Comparison of ENCODE assay signal across 14 cellular contexts in genomic region chr4:121648518-121648917, GRCh38.
"Had no signal": no experiment of that assay in that cellular context is flagged by ENCODE, and none has a peak within 500 bp of the region (broad histone marks: within the 10 kb centered on the region; RNA-seq: fewer than 3 reads in every experiment).

No MANE protein-coding gene starts in this region.

- H3K36me3 ChIP-seq: neural progenitor cell, pancreas, transverse colon had no signal

- H3K4me1 ChIP-seq: neural progenitor cell, pancreas, transverse colon had no signal

- H3K36me3 Mint-ChIP-seq: activated naive CD8-positive, alpha-beta T cell treated with anti-CD3 and anti-CD28 coated beads for 36 hours; neural progenitor cell; stimulated activated memory B cell treated with anti-CD40 and anti-IgM and Interleukin-4, amounts not matched to agents 10 μg/mL and 1 μg/mL and 100 μg/mL, for 72 hours; T-cell had no signal

- ATAC-seq: activated CD8-positive, alpha-beta T cell treated with anti-CD3 and anti-CD28 coated beads for 36 hours; activated T-cell treated with anti-CD3 and anti-CD28 coated beads, Interleukin-2, amount 50 U/mL, for 72 hours; pancreas; stimulated activated memory B cell treated with anti-CD40 and anti-IgM and Interleukin-4, amounts not matched to agents 10 μg/mL and 1 μg/mL and 100 μg/mL, for 72 hours; T-cell had no signal

- H3K9me3 Mint-ChIP-seq: activated CD8-positive, alpha-beta T cell treated with anti-CD3 and anti-CD28 coated beads for 36 hours; activated naive CD8-positive, alpha-beta T cell treated with anti-CD3 and anti-CD28 coated beads for 36 hours; activated T-cell treated with anti-CD3 and anti-CD28 coated beads, Interleukin-2, amount 50 U/mL, for 72 hours; neural progenitor cell; T-cell had no signal

- H3K4me1 Mint-ChIP-seq: activated naive CD8-positive, alpha-beta T cell treated with anti-CD3 and anti-CD28 coated beads for 36 hours; neural progenitor cell; stimulated activated memory B cell treated with anti-CD40 and anti-IgM and Interleukin-4, amounts not matched to agents 10 μg/mL and 1 μg/mL and 100 μg/mL, for 72 hours; T-cell had no signal

- DNase-seq: activated CD4-positive, alpha-beta T cell treated with anti-CD3 and anti-CD28 coated beads for 4 hours; activated CD8-positive, alpha-beta memory T cell treated with anti-CD3 and anti-CD28 coated beads, Interleukin-2, amount 50 U/mL, for 4 hours; activated CD8-positive, alpha-beta T cell treated with anti-CD3 and anti-CD28 coated beads for 36 hours; activated gamma-delta T cell treated with Interleukin-2 at 50 U/mL for 16 hours; activated naive CD8-positive, alpha-beta T cell treated with anti-CD3 and anti-CD28 coated beads for 36 hours; activated T-cell treated with anti-CD3 and anti-CD28 coated beads, Interleukin-2, amount 50 U/mL, for 72 hours; anterior cingulate cortex; pancreas; T-cell; transverse colon had no signal

- H3K9me3 ChIP-seq: pancreas, transverse colon had no signal

- H3K4me2 ChIP-seq: neural progenitor cell, smooth muscle cell had no signal

- H3K27me3 ChIP-seq: neural progenitor cell, pancreas, transverse colon had no signal

- H3K4me3 Mint-ChIP-seq: activated CD8-positive, alpha-beta T cell treated with anti-CD3 and anti-CD28 coated beads for 36 hours; activated naive CD8-positive, alpha-beta T cell treated with anti-CD3 and anti-CD28 coated beads for 36 hours; activated T-cell treated with anti-CD3 and anti-CD28 coated beads, Interleukin-2, amount 50 U/mL, for 72 hours; neural progenitor cell; stimulated activated memory B cell treated with anti-CD40 and anti-IgM and Interleukin-4, amounts not matched to agents 10 μg/mL and 1 μg/mL and 100 μg/mL, for 72 hours; T-cell had no signal

- H2AFZ ChIP-seq: neural progenitor cell had no signal

- H3K9ac ChIP-seq: neural progenitor cell had no signal

- H3K27ac Mint-ChIP-seq: activated CD8-positive, alpha-beta T cell treated with anti-CD3 and anti-CD28 coated beads for 36 hours; activated naive CD8-positive, alpha-beta T cell treated with anti-CD3 and anti-CD28 coated beads for 36 hours; activated T-cell treated with anti-CD3 and anti-CD28 coated beads, Interleukin-2, amount 50 U/mL, for 72 hours; neural progenitor cell; stimulated activated memory B cell treated with anti-CD40 and anti-IgM and Interleukin-4, amounts not matched to agents 10 μg/mL and 1 μg/mL and 100 μg/mL, for 72 hours; T-cell had no signal

- H3K27ac ChIP-seq: neural progenitor cell, pancreas, transverse colon, VCaP had no signal

- H3K4me3 ChIP-seq: neural progenitor cell, pancreas, smooth muscle cell, transverse colon had no signal
